Comparison of ENCODE assay signal across 1 cellular context in the genomic region with DNA sequence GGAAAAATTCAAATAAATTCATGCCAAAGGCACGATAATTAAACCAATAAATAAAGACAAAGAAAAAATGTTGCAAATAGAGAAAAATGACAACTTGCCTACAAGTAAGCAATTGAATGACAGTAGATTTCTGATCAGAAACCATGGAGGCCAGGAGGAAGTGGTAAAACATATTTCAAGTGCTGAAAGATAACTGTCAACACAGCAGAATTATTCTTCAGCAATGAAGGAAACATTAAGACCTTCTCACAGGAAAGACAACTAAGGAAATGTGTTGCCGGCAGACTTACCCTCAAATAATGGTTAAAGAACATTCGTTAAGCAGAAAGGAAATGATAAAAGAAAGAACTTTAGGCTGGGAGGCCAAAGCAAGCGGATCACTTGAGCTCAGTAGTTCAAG.
A peak's percentile ranks its signal among the peaks of the same experiment; 100 is the strongest.
TF ChIP-seq lines count a peak whose summit lies in the region.

No MANE protein-coding gene starts in this region.

TF ChIP-seq in HepG2, 621 proteins besides CTCF, POLR2A, EP300 and RAD21:
- peak; percentile 90 for TF ChIP-seq ZNF317 (CRISPR knock-in tag; IDR thresholded peaks at IDR 0.05)
- no peak for TF ChIP-seq DMAP1 (CRISPR knock-in tag; IDR thresholded peaks at IDR 0.05)
- TF ChIP-seq PHF21A (CRISPR knock-in tag; IDR thresholded peaks at IDR 0.05), result no peak
- peak; percentile 37 to 63; a peak in 2 of 4 replicates for TF ChIP-seq MAFK (conservative IDR thresholded peaks at IDR 0.05 in 1 of 2, IDR thresholded peaks at IDR 0.05 in 1 of 2; ENCODE audit: low read length in 2 of 2)
- TF ChIP-seq MAFF (IDR thresholded peaks at IDR 0.05; ENCODE audit: low read depth, low read length), result peak; percentile 37
